ENCODE assay signal across 16 cellular contexts in the genomic region with DNA sequence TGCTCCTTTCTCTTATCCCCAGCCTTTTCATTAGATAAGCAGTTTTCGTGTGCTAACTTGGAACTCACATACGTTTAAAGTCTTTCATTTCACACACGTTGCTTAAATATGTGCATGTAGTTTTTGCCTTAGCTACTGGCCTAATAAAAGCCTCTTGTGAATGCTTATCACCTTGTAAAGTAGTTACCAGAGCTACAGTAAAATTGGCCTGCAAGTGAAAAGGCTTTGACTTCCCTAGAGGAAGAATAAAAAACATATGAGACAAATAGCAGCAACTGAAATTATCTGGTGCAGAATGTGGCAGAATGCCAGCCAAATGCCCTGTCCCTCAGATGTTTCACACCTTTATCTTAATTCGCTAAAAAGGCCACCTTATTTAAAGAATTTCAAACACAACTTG. TPM values are rescaled to one million over a fixed set of nuclear protein-coding genes. Genes with fewer than 3 reads are reported as not detected.
DNase-seq lines count a peak whose midpoint lies in the region; ATAC-seq and TF ChIP-seq lines count a peak whose summit lies in the region.
"Had no signal": no experiment of that assay in that cellular context is flagged by ENCODE, and none has a peak within 500 bp of the region (broad histone marks: within the 10 kb centered on the region; RNA-seq: fewer than 3 reads in every experiment).

No MANE protein-coding gene starts in this region.

- H3K27me3 ChIP-seq in endodermal cell (ENCODE audit: control insufficient read depth, insufficient read depth, low read length, poor library complexity, severe bottlenecking) = no peaks in the 10 kb centered on the region
- H3K27me3 ChIP-seq: testis had no signal

- no peak overlapping the region for H3K4me3 ChIP-seq in endodermal cell (ENCODE audit: low read length)
- H3K4me3 ChIP-seq: testis had no signal

- H3K36me3 ChIP-seq in endodermal cell (ENCODE audit: control insufficient read depth, insufficient read depth, low read length) = no peaks in the 10 kb centered on the region

- no peak for TF ChIP-seq CTCF in endodermal cell (conservative IDR thresholded peaks at IDR 0.05)
- no peak for TF ChIP-seq CTCF in natural killer cell (IDR thresholded peaks at IDR 0.05)

- no peaks in the 10 kb centered on the region for H3K9me3 Mint-ChIP-seq in endodermal cell
- no peaks in the 10 kb centered on the region for H3K9me3 Mint-ChIP-seq in natural killer cell
- H3K9me3 Mint-ChIP-seq: activated CD4-positive, alpha-beta memory T cell treated with anti-CD3 and anti-CD28 coated beads for 36 hours; activated naive CD4-positive, alpha-beta T cell treated with anti-CD3 and anti-CD28 coated beads, Interleukin-2, amount 10 ng/mL, durations not matched to agents 7 days and 5 days had no signal

- H3K9me3 ChIP-seq in endodermal cell (ENCODE audit: control insufficient read depth, low read length) = no peaks in the 10 kb centered on the region
- H3K9me3 ChIP-seq: testis had no signal

- no peak overlapping the region for H3K27ac ChIP-seq in endodermal cell (ENCODE audit: low read depth, low read length)
- H3K27ac ChIP-seq: testis had no signal

- DNase-seq in DMS79 treated with DMSO at 0.1 percent for 48 hours (lab: John Stamatoyannopoulos, UW) (peak; percentile 54), DMS79 (lab: John Stamatoyannopoulos, UW) (no peak), NCI-H1105 treated with DMSO at 0.1 percent for 48 hours (lab: John Stamatoyannopoulos, UW) (peak; percentile 88), NCI-H774 (lab: John Stamatoyannopoulos, UW) (peak; percentile 8), left colon (peak in 1 of 2 donors; percentile 28), endodermal cell (no peak), natural killer cell (no peak)
- DNase-seq in activated CD8-positive, alpha-beta memory T cell treated with anti-CD3 and anti-CD28 coated beads for 24 hours = no peak
- DNase-seq: 8988T; activated CD4-positive, alpha-beta memory T cell treated with anti-CD3 and anti-CD28 coated beads for 36 hours; activated naive CD4-positive, alpha-beta T cell treated with anti-CD3 and anti-CD28 coated beads, Interleukin-2, amount 10 ng/mL, durations not matched to agents 7 days and 5 days; activated T-cell treated with anti-CD3 and anti-CD28 coated beads, Interleukin-2, amount 50 U/mL, for 1 hour; hippocampal formation; NCI-H2029 treated with DMSO at 0.1 percent for 48 hours; T-helper 1 cell; testis had no signal

- H3K27me3 Mint-ChIP-seq in endodermal cell (ENCODE audit: insufficient read depth) = no peaks in the 10 kb centered on the region
- H3K27me3 Mint-ChIP-seq in natural killer cell (ENCODE audit: low read depth in 2 of 2) = no peaks in the 10 kb centered on the region
- H3K27me3 Mint-ChIP-seq: activated CD4-positive, alpha-beta memory T cell treated with anti-CD3 and anti-CD28 coated beads for 36 hours; activated naive CD4-positive, alpha-beta T cell treated with anti-CD3 and anti-CD28 coated beads, Interleukin-2, amount 10 ng/mL, durations not matched to agents 7 days and 5 days had no signal

- H3K36me3 Mint-ChIP-seq in endodermal cell (ENCODE audit: low read depth) (no peaks in the 10 kb centered on the region), natural killer cell (no peaks in the 10 kb centered on the region)
- H3K36me3 Mint-ChIP-seq: activated naive CD4-positive, alpha-beta T cell treated with anti-CD3 and anti-CD28 coated beads, Interleukin-2, amount 10 ng/mL, durations not matched to agents 7 days and 5 days had no signal

- 81 to 97% methylated on average over 4 of the region's 4 CpGs for WGBS in endodermal cell (ENCODE audit: insufficient coverage in 1 of 2, insufficient read length in 1 of 2), 2 experiments

- H3K4me3 Mint-ChIP-seq in endodermal cell (no peak overlapping the region), natural killer cell (no peak overlapping the region)
- H3K4me3 Mint-ChIP-seq: activated CD4-positive, alpha-beta memory T cell treated with anti-CD3 and anti-CD28 coated beads for 36 hours; activated naive CD4-positive, alpha-beta T cell treated with anti-CD3 and anti-CD28 coated beads, Interleukin-2, amount 10 ng/mL, durations not matched to agents 7 days and 5 days had no signal

- H3K9ac ChIP-seq in endodermal cell (ENCODE audit: extremely low read depth, low read length, poor library complexity, severe bottlenecking) = no peak overlapping the region

- ATAC-seq in left colon = peak; percentile 83
- no peak for ATAC-seq in natural killer cell

- H3K4me1 Mint-ChIP-seq in endodermal cell (peaks cover 13% of the 10 kb centered on the region), natural killer cell (peaks cover 6 to 10% of the 10 kb centered on the region in 2 donors)

- peaks cover 3% of the 10 kb centered on the region for H3K4me1 ChIP-seq in endodermal cell (ENCODE audit: control insufficient read depth, insufficient read depth, low read length)
- H3K4me1 ChIP-seq: testis had no signal

- H3K27ac Mint-ChIP-seq in endodermal cell (no peak overlapping the region), natural killer cell (no peak overlapping the region)
- H3K27ac Mint-ChIP-seq: activated CD4-positive, alpha-beta memory T cell treated with anti-CD3 and anti-CD28 coated beads for 36 hours; activated naive CD4-positive, alpha-beta T cell treated with anti-CD3 and anti-CD28 coated beads, Interleukin-2, amount 10 ng/mL, durations not matched to agents 7 days and 5 days had no signal

- intact Hi-C loops in left colon (cut with DNase I, micrococcal nuclease) = no loop called here
- intact Hi-C loops in natural killer cell (cut with micrococcal nuclease) = no loop called here

RNA-seq across cellular contexts. Expression of a gene that starts 28.0 kb away (rescaled TPM):
- total RNA-seq in left colon (10 to 100 TPM; 25.5 to 26.4 TPM), endodermal cell (10 to 100 TPM; 65.5 to 97.8 TPM), natural killer cell (10 to 100 TPM; 14.2 to 25.9 (median 22.6) TPM)
- polyA plus RNA-seq in endodermal cell (2013, experiment 1 of 2) = 81.6 TPM
- 76.3 TPM for polyA plus RNA-seq in endodermal cell (2013, experiment 2 of 2)

Comparison
In these comparisons a context has a peak if more than half of its experiments do, and no peak if none do; other contexts are left out.
1. DNase-seq: peak in DMS79 treated with DMSO at 0.1 percent for 48 hours (single experiment), NCI-H1105 treated with DMSO at 0.1 percent for 48 hours (single experiment) and NCI-H774 (single experiment); none in DMS79 (single experiment), endodermal cell (single experiment), natural killer cell (single experiment) and activated CD8-positive, alpha-beta memory T cell treated with anti-CD3 and anti-CD28 coated beads for 24 hours (single experiment).